Comparison of ENCODE assay signal across 8 cellular contexts in the genomic region with DNA sequence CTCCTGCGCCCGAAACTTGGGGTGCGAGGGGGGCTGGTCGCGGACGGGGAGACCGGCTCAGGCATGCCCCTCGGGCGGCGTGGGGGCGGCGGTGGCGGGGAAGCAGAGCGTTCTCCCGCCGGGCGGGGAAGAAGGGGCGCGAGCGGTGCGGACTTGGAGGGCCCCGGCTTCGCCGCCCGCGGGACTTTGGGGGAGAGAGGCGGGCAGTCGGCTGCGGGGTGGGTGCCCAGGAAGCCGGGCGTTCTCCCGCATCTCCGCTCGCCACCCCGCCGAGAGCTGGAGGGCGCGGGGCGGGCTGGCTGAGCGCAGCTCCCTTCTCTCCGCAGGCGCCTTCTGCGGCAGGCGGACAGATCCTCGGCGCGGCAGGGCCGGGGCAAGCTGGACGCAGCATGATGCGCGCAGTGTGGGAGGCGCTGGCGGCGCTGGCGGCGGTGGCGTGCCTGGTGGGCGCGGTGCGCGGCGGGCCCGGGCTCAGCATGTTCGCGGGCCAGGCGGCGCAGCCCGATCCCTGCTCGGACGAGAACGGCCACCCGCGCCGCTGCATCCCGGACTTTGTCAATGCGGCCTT. TPM values are rescaled to one million over a fixed set of nuclear protein-coding genes. Genes with fewer than 3 reads are reported as not detected.
DNase-seq lines count a peak whose midpoint lies in the region; ATAC-seq and TF ChIP-seq lines count a peak whose summit lies in the region.

No MANE protein-coding gene starts in this region.

- H3K4me1 ChIP-seq in heart right ventricle (peaks cover 2 to 36% (median 31%) of the 10 kb centered on the region in 9 donors), prostate gland (replicated peaks) (peaks cover 7% of the 10 kb centered on the region)

- H3K9me3 ChIP-seq in heart right ventricle (no peaks in the 10 kb centered on the region), prostate gland (no peaks in the 10 kb centered on the region)

- DNase-seq in stimulated activated CD4-positive, alpha-beta T cell treated with anti-CD3 and anti-CD28 coated beads, Interleukin-4, amount 100 ng/mL, for 1 hour, result peak; percentile 22
- DNase-seq in stimulated activated CD4-positive, alpha-beta T cell treated with anti-CD3 and anti-CD28 coated beads, Interleukin-1b, Interleukin-23, amount 100 ng/mL, for 48 hours, result no peak
- no peak for DNase-seq in activated T-cell treated with anti-CD3 and anti-CD28 coated beads, Interleukin-2, amount 50 U/mL, for 4 hours
- peak; percentile 28 to 48 for DNase-seq in heart right ventricle
- peak; percentile 22 for DNase-seq in prostate gland (ENCODE audit: low spot score)
- no peak for DNase-seq in NK-92 (lab: John Stamatoyannopoulos, UW; ENCODE audit: unreplicated experiment)
- no peak for DNase-seq in DMS53 (lab: John Stamatoyannopoulos, UW)

- H3K4me3 ChIP-seq in heart right ventricle, result peak overlapping the region; percentile 53 to 82 (median 70)
- peak overlapping the region; percentile 59 to 63 for H3K4me3 ChIP-seq in prostate gland

- no peak for TF ChIP-seq CTCF in heart right ventricle (IDR thresholded peaks at IDR 0.05)
- TF ChIP-seq CTCF in prostate gland (IDR thresholded peaks at IDR 0.05), result no peak

- WGBS in heart right ventricle, 2 donors, result 1% methylated on average over 56 to 75 of the region's 76 CpGs
- under 1% methylated on average over 64 of the region's 76 CpGs for WGBS in prostate gland

- no peak for TF ChIP-seq POLR2A in prostate gland (IDR thresholded peaks at IDR 0.05)

- H3K27ac ChIP-seq in heart right ventricle, result peak overlapping the region in 8 of 10 donors; percentile 53 to 81 (median 74)
- peak overlapping the region; percentile 73 to 77 for H3K27ac ChIP-seq in prostate gland

- peaks cover 55% of the 10 kb centered on the region for H3K27me3 Mint-ChIP-seq in activated T-cell treated with anti-CD3 and anti-CD28 coated beads, Interleukin-2, amount 50 U/mL, for 4 hours (ENCODE audit: low read depth)

- H3K36me3 ChIP-seq in heart right ventricle (no peaks in the 10 kb centered on the region), prostate gland (no peaks in the 10 kb centered on the region)

- intact Hi-C loops in heart right ventricle (cut with DNase I), result loop anchor here in 2 of 10 donors (10.0 kb wide), 1 partner anchor 83 kb away; no protein-coding TSS in a partner anchor
- intact Hi-C loops in prostate gland (cut with DNase I), result no loop called here

- peaks cover 2% of the 10 kb centered on the region for H3K36me3 Mint-ChIP-seq in activated T-cell treated with anti-CD3 and anti-CD28 coated beads, Interleukin-2, amount 50 U/mL, for 4 hours (ENCODE audit: insufficient read depth)

- peaks cover 0 to 98% (median 41%) of the 10 kb centered on the region in 7 donors for H3K27me3 ChIP-seq in heart right ventricle
- H3K27me3 ChIP-seq in prostate gland (replicated peaks; ENCODE audit: insufficient read depth), result no peaks in the 10 kb centered on the region

- no peaks in the 10 kb centered on the region for H3K9me3 Mint-ChIP-seq in activated T-cell treated with anti-CD3 and anti-CD28 coated beads, Interleukin-2, amount 50 U/mL, for 4 hours

- H3K4me1 Mint-ChIP-seq in activated T-cell treated with anti-CD3 and anti-CD28 coated beads, Interleukin-2, amount 50 U/mL, for 4 hours (ENCODE audit: low read depth), result peaks cover 8% of the 10 kb centered on the region

- ATAC-seq in activated T-cell treated with anti-CD3 and anti-CD28 coated beads, Interleukin-2, amount 50 U/mL, for 4 hours, result peak; percentile 9 to 12
- peak; percentile 24 to 77 (median 50) for ATAC-seq in heart right ventricle
- no peak for ATAC-seq in HG03354 (IDR thresholded peaks at IDR 0.05; ENCODE audit: poor library complexity, severe bottlenecking, unreplicated experiment)

- peak overlapping the region; percentile 85 for H3K4me3 Mint-ChIP-seq in activated T-cell treated with anti-CD3 and anti-CD28 coated beads, Interleukin-2, amount 50 U/mL, for 4 hours

RNA-seq across cellular contexts. Expression of gene NTN1, which starts 0.8 kb away (rescaled TPM):
- total RNA-seq in activated T-cell treated with anti-CD3 and anti-CD28 coated beads, Interleukin-2, amount 50 U/mL, for 4 hours, result under 1 TPM; 0.53 to 0.71 (median 0.55) TPM
- total RNA-seq in heart right ventricle (10 to 100 TPM in 9 of 10 donors, 1 to 10 TPM in 1; 6.2 to 38.7 (median 17.9) TPM), prostate gland (10 to 100 TPM in 1 of 2 donors, 1 to 10 TPM in 1; 9.2 to 11.4 TPM)
- polyA plus RNA-seq in heart right ventricle, result 1 to 10 TPM; 3.0 to 4.9 TPM

RNA-seq across cellular contexts. Expression of gene PIK3R5, which starts 56.6 kb away (rescaled TPM):
- 10 to 100 TPM in 2 of 3 donors, 1 to 10 TPM in 1; 8.4 to 17.8 (median 13.6) TPM for total RNA-seq in activated T-cell treated with anti-CD3 and anti-CD28 coated beads, Interleukin-2, amount 50 U/mL, for 4 hours
- total RNA-seq in heart right ventricle (10 to 100 TPM in 1 of 10 donors, 1 to 10 TPM in 7, under 1 TPM in 2; 0.66 to 10.1 (median 2.4) TPM), prostate gland (10 to 100 TPM in 1 of 2 donors, 1 to 10 TPM in 1; 3.2 to 10.4 TPM)
- polyA plus RNA-seq in heart right ventricle, result 1 to 10 TPM; 1.4 to 2.0 TPM

Comparison
In these comparisons a context has a peak if more than half of its experiments do, and no peak if none do; other contexts are left out.
1. DNase-seq: peak in stimulated activated CD4-positive, alpha-beta T cell treated with anti-CD3 and anti-CD28 coated beads, Interleukin-4, amount 100 ng/mL, for 1 hour (single experiment), heart right ventricle (2 of 2) and prostate gland (single experiment); none in stimulated activated CD4-positive, alpha-beta T cell treated with anti-CD3 and anti-CD28 coated beads, Interleukin-1b, Interleukin-23, amount 100 ng/mL, for 48 hours (single experiment), activated T-cell treated with anti-CD3 and anti-CD28 coated beads, Interleukin-2, amount 50 U/mL, for 4 hours (single experiment), NK-92 (single experiment) and DMS53 (single experiment).
2. RNA of gene NTN1, which starts 0.8 kb away (total RNA-seq): 6.2 to 38.7 TPM in heart right ventricle and 9.2 to 11.4 TPM in prostate gland; 0.53 to 0.71 TPM in activated T-cell treated with anti-CD3 and anti-CD28 coated beads, Interleukin-2, amount 50 U/mL, for 4 hours; every median in the first group is over 4 times any median in the second.